In the genomic region with DNA sequence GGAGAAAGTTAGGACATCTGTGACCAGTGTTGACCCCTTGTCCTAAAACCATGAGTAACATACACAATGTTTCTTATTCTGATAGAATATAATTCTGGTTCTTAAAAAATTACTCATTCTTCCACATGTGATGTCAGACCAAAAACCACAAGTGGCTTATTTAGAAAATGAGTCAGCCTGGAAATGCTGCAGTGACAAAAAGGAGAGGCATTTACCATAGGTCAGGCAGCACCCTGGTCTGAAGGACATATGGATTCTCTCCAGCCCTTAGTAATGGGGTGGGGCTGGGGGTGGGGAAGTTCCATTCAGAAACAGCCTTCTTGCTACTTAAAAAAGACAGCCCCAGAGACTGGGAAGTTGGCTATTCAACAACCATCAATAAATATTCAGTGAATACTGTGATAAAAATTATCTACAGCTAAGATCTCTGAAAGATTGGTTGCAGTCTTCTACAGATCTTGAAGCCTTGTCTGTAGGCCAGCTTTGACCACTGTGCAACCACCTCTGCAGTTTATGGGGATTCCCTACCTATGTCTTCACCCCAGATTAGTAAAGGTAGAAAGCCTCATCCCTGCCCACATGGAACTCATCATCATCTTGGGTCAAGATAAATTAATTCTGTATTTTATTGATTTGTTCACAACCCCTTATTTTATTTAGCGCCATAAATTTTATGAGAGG, we compare ENCODE assay signal across 8 cellular contexts. TPM values are rescaled to one million over a fixed set of nuclear protein-coding genes. Genes with fewer than 3 reads are reported as not detected.
DNase-seq lines count a peak whose midpoint lies in the region; ATAC-seq and TF ChIP-seq lines count a peak whose summit lies in the region.

No MANE protein-coding gene starts in this region.

- no peaks in the 10 kb centered on the region for H3K9me3 Mint-ChIP-seq in activated naive CD8-positive, alpha-beta T cell treated with anti-CD3 and anti-CD28 coated beads, Interleukin-2, amount 10 ng/mL, durations not matched to agents 7 days and 5 days

- peaks cover 5% of the 10 kb centered on the region for H3K27me3 Mint-ChIP-seq in activated naive CD8-positive, alpha-beta T cell treated with anti-CD3 and anti-CD28 coated beads, Interleukin-2, amount 10 ng/mL, durations not matched to agents 7 days and 5 days

- 94% methylated on average over 1 of the region's 1 CpG for WGBS in right lobe of liver (ENCODE audit: insufficient coverage, low coverage, low lambda C conversion rate, missing lambda C conversion rate)

- DNase-seq in GM10248 (ENCODE audit: extremely low spot score) (peak; percentile 45), KBM-7 (peak; percentile 38), right lobe of liver (peak in 1 of 3 donors; percentile 34), NCI-H2107 (lab: John Stamatoyannopoulos, UW) (no peak), activated gamma-delta T cell treated with Interleukin-2 at 50 U/mL for 16 hours (no peak), iPS-NIHi7 (ENCODE audit: extremely low spot score) (no peak)
- no peak for DNase-seq in activated naive CD8-positive, alpha-beta T cell treated with anti-CD3 and anti-CD28 coated beads, Interleukin-2, amount 10 ng/mL, durations not matched to agents 7 days and 5 days

- ATAC-seq in GM21717 (IDR thresholded peaks at IDR 0.05; ENCODE audit: unreplicated experiment) (peak; percentile 56), right lobe of liver (peak; percentile 54 to 84 (median 66))
- ATAC-seq in activated naive CD8-positive, alpha-beta T cell treated with anti-CD3 and anti-CD28 coated beads, Interleukin-2, amount 10 ng/mL, durations not matched to agents 7 days and 5 days (ENCODE audit: low read depth), result peak; percentile 72

- intact Hi-C loops in right lobe of liver (cut with DNase I), result no loop called here

- H3K27ac Mint-ChIP-seq in activated naive CD8-positive, alpha-beta T cell treated with anti-CD3 and anti-CD28 coated beads, Interleukin-2, amount 10 ng/mL, durations not matched to agents 7 days and 5 days, result no peak overlapping the region

- TF ChIP-seq CTCF in GM10248 (IDR thresholded peaks at IDR 0.05; ENCODE audit: control extremely low read depth, extremely low read depth, low read depth, missing control alignments) (no peak), right lobe of liver (IDR thresholded peaks at IDR 0.05) (no peak)

- no peak overlapping the region for H3K27ac ChIP-seq in right lobe of liver

- no peaks in the 10 kb centered on the region for H3K36me3 Mint-ChIP-seq in activated naive CD8-positive, alpha-beta T cell treated with anti-CD3 and anti-CD28 coated beads, Interleukin-2, amount 10 ng/mL, durations not matched to agents 7 days and 5 days

- H3K27me3 ChIP-seq in right lobe of liver, result no peaks in the 10 kb centered on the region

- no peaks in the 10 kb centered on the region for H3K9me3 ChIP-seq in right lobe of liver

- POLR2A ChIA-PET in GM10248 (lab: Yijun Ruan, JAX), result no interaction called here
- POLR2A ChIA-PET in activated naive CD8-positive, alpha-beta T cell treated with anti-CD3 and anti-CD28 coated beads, Interleukin-2, amount 10 ng/mL, durations not matched to agents 7 days and 5 days (lab: Charles Lee), result no interaction called here

- H3K4me1 Mint-ChIP-seq in activated naive CD8-positive, alpha-beta T cell treated with anti-CD3 and anti-CD28 coated beads, Interleukin-2, amount 10 ng/mL, durations not matched to agents 7 days and 5 days, result peaks cover 12% of the 10 kb centered on the region

- no peak overlapping the region for H3K4me3 Mint-ChIP-seq in activated naive CD8-positive, alpha-beta T cell treated with anti-CD3 and anti-CD28 coated beads, Interleukin-2, amount 10 ng/mL, durations not matched to agents 7 days and 5 days

- no peak for TF ChIP-seq POLR2A in right lobe of liver (IDR thresholded peaks at IDR 0.05)

- H3K36me3 ChIP-seq in right lobe of liver, result no peaks in the 10 kb centered on the region

- peaks cover 0 to 9% (median 0%) of the 10 kb centered on the region in 4 donors for H3K4me1 ChIP-seq in right lobe of liver

- H3K4me3 ChIP-seq in right lobe of liver, result no peak overlapping the region

- in situ Hi-C loops in KBM-7 (cut with MboI; ENCODE audit: low pct_unique_long_range_greater_than_20kb, low sequenced_read_pairs), result no loop called here

- CTCF ChIA-PET in GM10248 (lab: Yijun Ruan, JAX), result interaction anchor here (1.6 to 7.6 kb wide), 4 partner anchors 15 to 58 kb away, joined by 4 to 76 read pairs (median 22); no protein-coding TSS in a partner anchor

RNA-seq across cellular contexts. Expression of a gene that starts 34.9 kb away (rescaled TPM):
- not detected for total RNA-seq in activated naive CD8-positive, alpha-beta T cell treated with anti-CD3 and anti-CD28 coated beads, Interleukin-2, amount 10 ng/mL, durations not matched to agents 7 days and 5 days
- 1 to 10 TPM in 2 of 6 experiments, under 1 TPM in 3, not detected in 1; 0.35 to 2.2 (median 0.66) TPM for total RNA-seq in right lobe of liver

Comparison
In these comparisons a context has a peak if more than half of its experiments do, and no peak if none do; other contexts are left out.
1. DNase-seq: peak in GM10248 (single experiment) and KBM-7 (single experiment); none in activated naive CD8-positive, alpha-beta T cell treated with anti-CD3 and anti-CD28 coated beads, Interleukin-2, amount 10 ng/mL, durations not matched to agents 7 days and 5 days (single experiment), NCI-H2107 (single experiment), activated gamma-delta T cell treated with Interleukin-2 at 50 U/mL for 16 hours (single experiment) and iPS-NIHi7 (single experiment).
2. Peak in every context shown above with its lines, with median percentiles within 50 percentile points of each other: ATAC-seq.